Comparison of ENCODE assay signal across 1 cellular context in the genomic region with DNA sequence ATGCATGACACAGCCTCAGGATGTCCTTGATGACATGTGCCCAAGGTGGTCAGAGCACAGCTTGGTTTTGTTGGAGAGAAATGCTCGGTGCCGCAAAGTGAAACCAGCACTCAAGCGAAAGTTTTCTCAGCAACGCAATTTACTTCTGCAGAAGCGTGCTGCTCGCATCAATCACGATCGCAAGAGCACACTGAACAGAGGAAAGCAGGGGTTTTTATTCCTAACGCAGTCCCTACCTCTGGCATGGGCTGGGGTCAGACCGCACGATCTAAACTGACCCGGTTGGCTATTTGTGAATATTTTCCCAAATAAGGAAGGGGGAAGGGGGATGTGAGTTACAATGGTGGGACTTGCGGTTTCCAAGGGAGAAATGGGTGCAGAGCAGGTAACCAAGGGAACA.
TF ChIP-seq lines count a peak whose summit lies in the region.

No MANE protein-coding gene starts in this region.

TF ChIP-seq in SK-N-SH, 30 proteins besides CTCF, POLR2A, EP300 and RAD21 (continued from another document):
- TF ChIP-seq, protein P1, sequence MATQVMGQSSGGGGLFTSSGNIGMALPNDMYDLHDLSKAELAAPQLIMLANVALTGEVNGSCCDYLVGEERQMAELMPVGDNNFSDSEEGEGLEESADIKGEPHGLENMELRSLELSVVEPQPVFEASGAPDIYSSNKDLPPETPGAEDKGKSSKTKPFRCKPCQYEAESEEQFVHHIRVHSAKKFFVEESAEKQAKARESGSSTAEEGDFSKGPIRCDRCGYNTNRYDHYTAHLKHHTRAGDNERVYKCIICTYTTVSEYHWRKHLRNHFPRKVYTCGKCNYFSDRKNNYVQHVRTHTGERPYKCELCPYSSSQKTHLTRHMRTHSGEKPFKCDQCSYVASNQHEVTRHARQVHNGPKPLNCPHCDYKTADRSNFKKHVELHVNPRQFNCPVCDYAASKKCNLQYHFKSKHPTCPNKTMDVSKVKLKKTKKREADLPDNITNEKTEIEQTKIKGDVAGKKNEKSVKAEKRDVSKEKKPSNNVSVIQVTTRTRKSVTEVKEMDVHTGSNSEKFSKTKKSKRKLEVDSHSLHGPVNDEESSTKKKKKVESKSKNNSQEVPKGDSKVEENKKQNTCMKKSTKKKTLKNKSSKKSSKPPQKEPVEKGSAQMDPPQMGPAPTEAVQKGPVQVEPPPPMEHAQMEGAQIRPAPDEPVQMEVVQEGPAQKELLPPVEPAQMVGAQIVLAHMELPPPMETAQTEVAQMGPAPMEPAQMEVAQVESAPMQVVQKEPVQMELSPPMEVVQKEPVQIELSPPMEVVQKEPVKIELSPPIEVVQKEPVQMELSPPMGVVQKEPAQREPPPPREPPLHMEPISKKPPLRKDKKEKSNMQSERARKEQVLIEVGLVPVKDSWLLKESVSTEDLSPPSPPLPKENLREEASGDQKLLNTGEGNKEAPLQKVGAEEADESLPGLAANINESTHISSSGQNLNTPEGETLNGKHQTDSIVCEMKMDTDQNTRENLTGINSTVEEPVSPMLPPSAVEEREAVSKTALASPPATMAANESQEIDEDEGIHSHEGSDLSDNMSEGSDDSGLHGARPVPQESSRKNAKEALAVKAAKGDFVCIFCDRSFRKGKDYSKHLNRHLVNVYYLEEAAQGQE (IDR thresholded peaks at IDR 0.05; ENCODE audit: low read depth, low read length): no peak
- TF ChIP-seq, protein P2, sequence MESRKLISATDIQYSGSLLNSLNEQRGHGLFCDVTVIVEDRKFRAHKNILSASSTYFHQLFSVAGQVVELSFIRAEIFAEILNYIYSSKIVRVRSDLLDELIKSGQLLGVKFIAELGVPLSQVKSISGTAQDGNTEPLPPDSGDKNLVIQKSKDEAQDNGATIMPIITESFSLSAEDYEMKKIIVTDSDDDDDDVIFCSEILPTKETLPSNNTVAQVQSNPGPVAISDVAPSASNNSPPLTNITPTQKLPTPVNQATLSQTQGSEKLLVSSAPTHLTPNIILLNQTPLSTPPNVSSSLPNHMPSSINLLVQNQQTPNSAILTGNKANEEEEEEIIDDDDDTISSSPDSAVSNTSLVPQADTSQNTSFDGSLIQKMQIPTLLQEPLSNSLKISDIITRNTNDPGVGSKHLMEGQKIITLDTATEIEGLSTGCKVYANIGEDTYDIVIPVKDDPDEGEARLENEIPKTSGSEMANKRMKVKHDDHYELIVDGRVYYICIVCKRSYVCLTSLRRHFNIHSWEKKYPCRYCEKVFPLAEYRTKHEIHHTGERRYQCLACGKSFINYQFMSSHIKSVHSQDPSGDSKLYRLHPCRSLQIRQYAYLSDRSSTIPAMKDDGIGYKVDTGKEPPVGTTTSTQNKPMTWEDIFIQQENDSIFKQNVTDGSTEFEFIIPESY (IDR thresholded peaks at IDR 0.05; ENCODE audit: borderline replicate concordance, low read depth): no peak
